ENCODE assay signal across 17 cellular contexts in genomic region chr20:51037499-51038110, GRCh38. TPM values are rescaled to one million over a fixed set of nuclear protein-coding genes. Genes with fewer than 3 reads are reported as not detected.
DNase-seq lines count a peak whose midpoint lies in the region; ATAC-seq and TF ChIP-seq lines count a peak whose summit lies in the region.
"Had no signal": no experiment of that assay in that cellular context is flagged by ENCODE, and none has a peak within 500 bp of the region (broad histone marks: within the 10 kb centered on the region; RNA-seq: fewer than 3 reads in every experiment).

No MANE protein-coding gene starts in this region.

- intact Hi-C loops in posterior cingulate gyrus (cut with DNase I): no loop called here
- intact Hi-C loops in mucosa of descending colon (cut with DNase I, micrococcal nuclease): no loop called here

- TF ChIP-seq CTCF in mucosa of descending colon (IDR thresholded peaks at IDR 0.05): no peak

- DNase-seq in DMS 273 (lab: John Stamatoyannopoulos, UW; ENCODE audit: unreplicated experiment) (peak; percentile 96), NCI-H1436 (lab: John Stamatoyannopoulos, UW) (peak; percentile 39), astrocyte of the hippocampus (ENCODE audit: low read depth, low spot score) (peak; percentile 69), posterior cingulate gyrus (peak; percentile 24 to 94 (median 64)), mucosa of descending colon (no peak), NAMALWA (ENCODE audit: low spot score) (no peak)
- DNase-seq: activated naive CD4-positive, alpha-beta T cell; activated T-cell treated with anti-CD3 and anti-CD28 coated beads, Interleukin-2, amount 50 U/mL, for 24 hours; CD4-positive, CD25-positive, alpha-beta regulatory T cell; GDM1; immature natural killer cell; left ventricle myocardium inferior; NCI-H82; sigmoid colon; T-helper 9 cell had no signal

- H3K4me1 ChIP-seq in mucosa of descending colon (ENCODE audit: low read depth): no peaks in the 10 kb centered on the region

- H3K9me3 ChIP-seq in mucosa of descending colon: no peaks in the 10 kb centered on the region
- H3K9me3 ChIP-seq: left ventricle myocardium inferior, sigmoid colon had no signal

- ATAC-seq in mucosa of descending colon: no peak
- no peak for ATAC-seq in HG02885 (IDR thresholded peaks at IDR 0.05; ENCODE audit: poor library complexity, unreplicated experiment)

- no peak overlapping the region for H3K4me3 ChIP-seq in mucosa of descending colon
- H3K4me3 ChIP-seq: left ventricle myocardium inferior, sigmoid colon had no signal

- H3K36me3 ChIP-seq in mucosa of descending colon (ENCODE audit: low read depth): no peaks in the 10 kb centered on the region
- H3K36me3 ChIP-seq: left ventricle myocardium inferior, sigmoid colon had no signal

RNA-seq across cellular contexts. Expression of gene KCNG1, which starts 14.7 kb away (rescaled TPM):
- total RNA-seq in mucosa of descending colon: 10 to 100 TPM in 1 of 3 donors, 1 to 10 TPM in 2; 6.3 to 16.9 (median 7.2) TPM
- total RNA-seq: CD4-positive, CD25-positive, alpha-beta regulatory T cell; HT-29 had no signal

Comparison
In these comparisons a context has a peak if more than half of its experiments do, and no peak if none do; other contexts are left out.
1. DNase-seq: peak in DMS 273 (single experiment), NCI-H1436 (single experiment), astrocyte of the hippocampus (single experiment) and posterior cingulate gyrus (10 of 10); none in mucosa of descending colon (0 of 3) and NAMALWA (single experiment).